ENCODE assay signal across 19 cellular contexts in genomic region chr1:115461526-115461925, GRCh38.
DNase-seq lines count a peak whose midpoint lies in the region; ATAC-seq, FAIRE-seq and TF ChIP-seq lines count a peak whose summit lies in the region.
"Had no signal": no experiment of that assay in that cellular context is flagged by ENCODE, and none has a peak within 500 bp of the region (broad histone marks: within the 10 kb centered on the region; RNA-seq: fewer than 3 reads in every experiment).

No MANE protein-coding gene starts in this region.

- no peak overlapping the region for H3K18ac ChIP-seq in H1 (ENCODE audit: extremely low read depth, low read length)
- H3K18ac ChIP-seq in mesendoderm (ENCODE audit: low read length), result no peak overlapping the region

- no peaks in the 10 kb centered on the region for H3K9me3 Mint-ChIP-seq in Caco-2 (ENCODE audit: unreplicated experiment)
- H3K9me3 Mint-ChIP-seq: CD4-positive, CD25-positive, alpha-beta regulatory T cell had no signal

- H3K4me3 Mint-ChIP-seq in Caco-2 (ENCODE audit: unreplicated experiment), result no peak overlapping the region
- H3K4me3 Mint-ChIP-seq: CD4-positive, CD25-positive, alpha-beta regulatory T cell; IgD-negative memory B cell had no signal

- no peak for FAIRE-seq in H1 (lab: Jason Lieb, UNC)

- no peak overlapping the region for H2BK20ac ChIP-seq in H1 (ENCODE audit: low read length)

- no peaks in the 10 kb centered on the region for H3K27me3 ChIP-seq in Caco-2 (replicated peaks; ENCODE audit: control insufficient read depth, insufficient read depth, low read length)
- H3K27me3 ChIP-seq in H1 (replicated peaks in 1 of 4; ENCODE audit: control insufficient read depth in 3 of 4, extremely low read depth in 1 of 4, insufficient read depth in 3 of 4, low read length in 3 of 4), result no peaks in the 10 kb centered on the region
- H3K27me3 ChIP-seq in mesendoderm (ENCODE audit: insufficient read depth, low read length, poor library complexity), result no peaks in the 10 kb centered on the region

- H3K27ac Mint-ChIP-seq in Caco-2 (ENCODE audit: unreplicated experiment), result no peak overlapping the region
- H3K27ac Mint-ChIP-seq: CD4-positive, CD25-positive, alpha-beta regulatory T cell; IgD-negative memory B cell had no signal

- H4K8ac ChIP-seq in H1 (ENCODE audit: extremely low read depth, insufficient read depth, low read length) (no peak overlapping the region), mesendoderm (ENCODE audit: low read depth, low read length) (no peak overlapping the region)

- H3K4me1 ChIP-seq in Caco-2 (no peaks in the 10 kb centered on the region), H1 (replicated peaks in 1 of 4; ENCODE audit: control insufficient read depth in 3 of 4, insufficient read depth in 4 of 4, low read length in 3 of 4) (no peaks in the 10 kb centered on the region), mesendoderm (ENCODE audit: control insufficient read depth, low read depth, low read length) (no peaks in the 10 kb centered on the region)

- POLR2A ChIA-PET in Caco-2 (lab: Charles Lee) (no interaction called here), H1 (lab: Charles Lee; ENCODE audit: partially characterized antibody) (no interaction called here)

- H2BK120ac ChIP-seq in H1 (replicated peaks; ENCODE audit: low read depth, low read length) (no peak overlapping the region), mesendoderm (ENCODE audit: low read depth, low read length) (no peak overlapping the region)

- H3K4ac ChIP-seq in H1 (replicated peaks; ENCODE audit: insufficient read length, low read depth, low read length) (no peak overlapping the region), mesendoderm (ENCODE audit: low read depth, low read length) (no peak overlapping the region)

- H2AK5ac ChIP-seq in H1 (ENCODE audit: low read depth, low read length), result no peak overlapping the region
- H2AK5ac ChIP-seq in mesendoderm (ENCODE audit: low read length), result no peak overlapping the region

- H4K20me1 ChIP-seq in H1 (replicated peaks in 1 of 2; ENCODE audit: control insufficient read depth in 1 of 2, insufficient read depth in 2 of 2, low read length in 2 of 2), result no peaks in the 10 kb centered on the region

- no peak overlapping the region for H3K9ac ChIP-seq in H1 (replicated peaks in 1 of 4; ENCODE audit: extremely low read depth in 1 of 4, low read depth in 3 of 4, low read length in 3 of 4)
- H3K9ac ChIP-seq in mesendoderm (ENCODE audit: low read length), result no peak overlapping the region
- H3K9ac ChIP-seq: SK-N-SH had no signal

- H3K79me2 ChIP-seq in H1 (ENCODE audit: control insufficient read depth in 1 of 2, insufficient read depth in 2 of 2, low read length in 2 of 2), result no peaks in the 10 kb centered on the region
- H3K79me2 ChIP-seq in mesendoderm (ENCODE audit: control insufficient read depth, insufficient read depth, low read length), result no peaks in the 10 kb centered on the region

- CTCF ChIA-PET in Caco-2 (lab: Charles Lee) (no interaction called here), H1 (lab: Charles Lee; ENCODE audit: partially characterized antibody) (interaction anchor here (0.7 to 2.2 kb wide), 7 partner anchors 8 to 409 kb away, joined by 3 to 7 read pairs (median 3); no protein-coding TSS in a partner anchor)

- no peak overlapping the region for H2BK15ac ChIP-seq in H1 (ENCODE audit: low read length)
- no peak overlapping the region for H2BK15ac ChIP-seq in mesendoderm (replicated peaks; ENCODE audit: low read depth)

- H3K56ac ChIP-seq in H1 (replicated peaks; ENCODE audit: insufficient read length, low read depth, low read length) (no peak overlapping the region), mesendoderm (ENCODE audit: low read length) (no peak overlapping the region)

- ATAC-seq in GM18517 (IDR thresholded peaks at IDR 0.05; ENCODE audit: unreplicated experiment), result no peak
- ATAC-seq in GM18868 (IDR thresholded peaks at IDR 0.05; ENCODE audit: unreplicated experiment), result no peak
- no peak for ATAC-seq in GM19035 (IDR thresholded peaks at IDR 0.05; ENCODE audit: unreplicated experiment)
- ATAC-seq: Panc1 had no signal

- H3K4me1 Mint-ChIP-seq in Caco-2 (ENCODE audit: low read depth, unreplicated experiment), result no peaks in the 10 kb centered on the region
- H3K4me1 Mint-ChIP-seq: CD4-positive, CD25-positive, alpha-beta regulatory T cell; IgD-negative memory B cell had no signal

- TF ChIP-seq RAD21 in H1 (IDR thresholded peaks at IDR 0.05 in 1 of 2, conservative IDR thresholded peaks at IDR 0.05 in 1 of 2; ENCODE audit: low read depth in 2 of 2, low read length in 2 of 2), result no peak

- no peak for TF ChIP-seq POLR2A in H1 (IDR thresholded peaks at IDR 0.05; ENCODE audit: control extremely low read depth in 1 of 2, low read depth in 2 of 2, low read length in 2 of 2)

- no peak overlapping the region for H3K14ac ChIP-seq in H1 (ENCODE audit: insufficient read length)

- H3K27me3 Mint-ChIP-seq in Caco-2 (ENCODE audit: insufficient read depth, unreplicated experiment), result no peaks in the 10 kb centered on the region
- H3K27me3 Mint-ChIP-seq: CD4-positive, CD25-positive, alpha-beta regulatory T cell had no signal

- no peaks in the 10 kb centered on the region for H3K23me2 ChIP-seq in H1 (ENCODE audit: low read depth, low read length)

- no peaks in the 10 kb centered on the region for H3K79me1 ChIP-seq in H1 (ENCODE audit: low read depth, low read length)
- no peaks in the 10 kb centered on the region for H3K79me1 ChIP-seq in mesendoderm (ENCODE audit: low read length)

- no peaks in the 10 kb centered on the region for H3K36me3 Mint-ChIP-seq in Caco-2 (ENCODE audit: insufficient read depth, unreplicated experiment)
- H3K36me3 Mint-ChIP-seq: CD4-positive, CD25-positive, alpha-beta regulatory T cell; IgD-negative memory B cell had no signal

- no peak overlapping the region for H3K4me2 ChIP-seq in H1 (ENCODE audit: insufficient read depth in 1 of 2, low read depth in 2 of 2, low read length in 2 of 2)
- H3K4me2 ChIP-seq in mesendoderm (ENCODE audit: low read length), result no peak overlapping the region
- H3K4me2 ChIP-seq: SK-N-SH had no signal

- H4K91ac ChIP-seq in H1 (replicated peaks; ENCODE audit: insufficient read length, low read length), result no peak overlapping the region

- 70% methylated on average over 5 of the region's 5 CpGs; no CpG with 5 or more reads in 1 of the 2 experiments for WGBS in H1 (ENCODE audit: extremely low coverage in 1 of 2, insufficient coverage in 1 of 2, insufficient read length in 1 of 2, insufficient replicate concordance in 2 of 2, low coverage in 1 of 2, low lambda C conversion rate in 2 of 2, missing lambda C conversion rate in 1 of 2), 2 experiments
- WGBS in mesendoderm (ENCODE audit: extremely low coverage, insufficient coverage, low lambda C conversion rate), result no CpG with 5 or more reads among the region's 5 CpGs

- H3K4me3 ChIP-seq in Caco-2 (ENCODE audit: low read depth, low read length), result no peak overlapping the region
- no peak overlapping the region for H3K4me3 ChIP-seq in H1 (ENCODE audit: extremely low read depth in 1 of 4, insufficient read depth in 2 of 4, low read depth in 3 of 4, low read length in 4 of 4)
- no peak overlapping the region for H3K4me3 ChIP-seq in mesendoderm (ENCODE audit: low read length)

- no peak overlapping the region for H3K23ac ChIP-seq in H1 (ENCODE audit: insufficient read length)
- H3K23ac ChIP-seq in mesendoderm (ENCODE audit: low read length), result no peak overlapping the region

- peak; percentile 8 to 10 for TF ChIP-seq CTCF in Caco-2 (IDR thresholded peaks at IDR 0.05; ENCODE audit: insufficient read depth in 1 of 2, low read depth in 1 of 2, low read length in 1 of 2, severe bottlenecking in 1 of 2, unreplicated experiment in 1 of 2)
- peak; percentile 4 to 19 (median 9); a peak in 3 of 4 replicates for TF ChIP-seq CTCF in H1 (IDR thresholded peaks at IDR 0.05; ENCODE audit: control extremely low read depth in 1 of 3, insufficient read depth in 1 of 3, low read depth in 1 of 3, low read length in 3 of 3)

- DNase-seq in Caco-2 (no peak), HT-29 (ENCODE audit: low spot score) (peak; percentile 16), H1 (ENCODE audit: low read depth in 1 of 2, low spot score in 2 of 2) (no peak), mesendoderm (peak; percentile 14)
- DNase-seq in activated CD4-positive, alpha-beta T cell treated with anti-CD3 and anti-CD28 coated beads for 1 hour, result no peak
- DNase-seq: AML-193; CD4-positive, CD25-positive, alpha-beta regulatory T cell; H7; NCI-H1436 treated with DMSO at 0.1 percent for 48 hours; NCI-H2107; NCI-H226; NCI-H526 treated with DMSO at 0.1 percent for 48 hours; Right ventricle myocardium superior; SK-N-SH had no signal

- TF ChIP-seq EP300 in H1 (IDR thresholded peaks at IDR 0.05; ENCODE audit: borderline replicate concordance in 1 of 2, low read depth in 2 of 2, low read length in 2 of 2), result no peak

- H2BK5ac ChIP-seq in H1 (ENCODE audit: low read depth, low read length) (no peak overlapping the region), mesendoderm (ENCODE audit: low read length) (no peak overlapping the region)

- H2BK12ac ChIP-seq in H1 (ENCODE audit: low read depth, low read length), result no peak overlapping the region

- BruUV-seq in Caco-2 (replicated peaks; lab: Mats Ljungman, UMichigan), result no TSS peak

- H3K36me3 ChIP-seq in Caco-2 (ENCODE audit: control insufficient read depth, insufficient read depth, low read length) (no peaks in the 10 kb centered on the region), H1 (ENCODE audit: control insufficient read depth in 2 of 4, insufficient read depth in 4 of 4, low read length in 3 of 4) (no peaks in the 10 kb centered on the region), mesendoderm (ENCODE audit: control insufficient read depth, insufficient read depth, low read length) (no peaks in the 10 kb centered on the region)

- no peak overlapping the region for H2AFZ ChIP-seq in H1 (ENCODE audit: low read length)

- no peak overlapping the region for H3K27ac ChIP-seq in H1 (ENCODE audit: low read depth, low read length)
- H3K27ac ChIP-seq in mesendoderm (ENCODE audit: low read depth, low read length), result no peak overlapping the region

- intact Hi-C loops in Caco-2 (cut with micrococcal nuclease; ENCODE audit: unreplicated experiment), result loop anchor here (5.0 kb wide), 1 partner anchor 184 kb away; no protein-coding TSS in a partner anchor

- H3K9me3 ChIP-seq in Caco-2 (no peaks in the 10 kb centered on the region), H1 (ENCODE audit: insufficient read depth in 2 of 2, low read depth in 1 of 2, low read length in 1 of 2) (no peaks in the 10 kb centered on the region)
- H3K9me3 ChIP-seq: SK-N-SH had no signal

- H4K5ac ChIP-seq in H1 (ENCODE audit: insufficient read length, low read depth, low read length) (no peak overlapping the region), mesendoderm (ENCODE audit: low read length) (no peak overlapping the region)

TF ChIP-seq in H1, 55 proteins besides CTCF, POLR2A, EP300 and RAD21:
- no peak for TF ChIP-seq BCL11A (IDR thresholded peaks at IDR 0.05; ENCODE audit: low read depth in 2 of 2, low read length in 2 of 2)

Comparison
In these comparisons a context has a peak if more than half of its experiments do, and no peak if none do; other contexts are left out.
1. DNase-seq: peak in HT-29 (single experiment) and mesendoderm (single experiment); none in Caco-2 (0 of 2), H1 (0 of 2) and activated CD4-positive, alpha-beta T cell treated with anti-CD3 and anti-CD28 coated beads for 1 hour (single experiment).